ENCODE assay signal across 14 cellular contexts in the genomic region with DNA sequence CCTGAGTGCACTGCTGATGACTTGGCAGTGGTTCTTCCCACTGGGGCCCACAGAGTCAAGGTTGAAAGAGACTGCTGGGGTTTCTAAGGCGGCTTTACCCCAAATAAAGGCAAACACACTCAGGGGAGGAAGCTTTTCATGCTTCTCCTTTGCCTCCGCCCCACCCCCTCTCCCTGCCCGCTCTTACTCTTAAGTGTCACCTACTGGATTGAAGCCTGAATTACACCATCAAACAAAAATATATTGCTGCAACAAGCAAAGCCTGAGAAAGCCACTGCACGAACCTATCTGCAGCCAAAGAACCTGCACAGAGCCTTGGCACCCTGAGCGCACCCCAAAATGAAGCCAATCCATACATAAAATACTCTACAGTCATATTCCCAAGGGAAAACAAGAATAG.
DNase-seq lines count a peak whose midpoint lies in the region; ATAC-seq, FAIRE-seq and TF ChIP-seq lines count a peak whose summit lies in the region.
"Had no signal": no experiment of that assay in that cellular context is flagged by ENCODE, and none has a peak within 500 bp of the region (broad histone marks: within the 10 kb centered on the region; RNA-seq: fewer than 3 reads in every experiment).

No MANE protein-coding gene starts in this region.

- H3K27ac Mint-ChIP-seq in activated CD8-positive, alpha-beta T cell treated with anti-CD3 and anti-CD28 coated beads for 36 hours: no peak overlapping the region
- H3K27ac Mint-ChIP-seq in activated CD8-positive, alpha-beta T cell treated with anti-CD3 and anti-CD28 coated beads, Interleukin-2, amount 10 ng/mL, durations not matched to agents 7 days and 5 days: no peak overlapping the region
- H3K27ac Mint-ChIP-seq in chondrocyte (ENCODE audit: unreplicated experiment): no peak overlapping the region
- no peak overlapping the region for H3K27ac Mint-ChIP-seq in type B pancreatic cell
- H3K27ac Mint-ChIP-seq: natural killer cell; stimulated activated naive CD8-positive, alpha-beta T cell treated with anti-CD3 and anti-CD28 coated beads, Interleukin-15, Interleukin-2, amounts not matched to agents 100 ng/mL and 50 ng/mL, for 24 hours; T-helper 2 cell treated with Interferon-gamma antibody and Interleukin-4, amounts not matched to agents 5 μg/mL and 100 μg/mL, for 36 hours had no signal

- no peaks in the 10 kb centered on the region for H3K36me3 ChIP-seq in pancreas
- H3K36me3 ChIP-seq: colonic mucosa had no signal

- 58 to 61% methylated on average over 5 of the region's 5 CpGs for WGBS in pancreas, 2 donors

- H3K27me3 ChIP-seq in pancreas: no peaks in the 10 kb centered on the region
- H3K27me3 ChIP-seq: colonic mucosa had no signal

- CTCF ChIA-PET in activated CD8-positive, alpha-beta T cell treated with anti-CD3 and anti-CD28 coated beads for 36 hours (lab: Charles Lee): no interaction called here
- CTCF ChIA-PET in activated CD8-positive, alpha-beta T cell treated with anti-CD3 and anti-CD28 coated beads, Interleukin-2, amount 10 ng/mL, durations not matched to agents 7 days and 5 days (lab: Charles Lee): no interaction called here

- H3K27me3 Mint-ChIP-seq in activated CD8-positive, alpha-beta T cell treated with anti-CD3 and anti-CD28 coated beads for 36 hours: peaks cover 3% of the 10 kb centered on the region
- H3K27me3 Mint-ChIP-seq in activated CD8-positive, alpha-beta T cell treated with anti-CD3 and anti-CD28 coated beads, Interleukin-2, amount 10 ng/mL, durations not matched to agents 7 days and 5 days (ENCODE audit: low read depth): peaks cover 5% of the 10 kb centered on the region
- peaks cover 22% of the 10 kb centered on the region for H3K27me3 Mint-ChIP-seq in chondrocyte (ENCODE audit: low read depth)
- no peaks in the 10 kb centered on the region for H3K27me3 Mint-ChIP-seq in type B pancreatic cell

- peaks cover 8% of the 10 kb centered on the region for H3K9me3 Mint-ChIP-seq in activated CD8-positive, alpha-beta T cell treated with anti-CD3 and anti-CD28 coated beads for 36 hours
- H3K9me3 Mint-ChIP-seq in activated CD8-positive, alpha-beta T cell treated with anti-CD3 and anti-CD28 coated beads, Interleukin-2, amount 10 ng/mL, durations not matched to agents 7 days and 5 days (ENCODE audit: insufficient read depth): peaks cover 10% of the 10 kb centered on the region
- H3K9me3 Mint-ChIP-seq in chondrocyte (ENCODE audit: low read depth): peaks cover 36% of the 10 kb centered on the region
- H3K9me3 Mint-ChIP-seq in type B pancreatic cell: peaks cover 18% of the 10 kb centered on the region
- H3K9me3 Mint-ChIP-seq: stimulated activated naive CD8-positive, alpha-beta T cell treated with anti-CD3 and anti-CD28 coated beads, Interleukin-15, Interleukin-2, amounts not matched to agents 100 ng/mL and 50 ng/mL, for 24 hours; T-helper 2 cell treated with Interferon-gamma antibody and Interleukin-4, amounts not matched to agents 5 μg/mL and 100 μg/mL, for 36 hours had no signal

- FAIRE-seq in pancreas (lab: Jason Lieb, UNC): no peak

- POLR2A ChIA-PET in activated CD8-positive, alpha-beta T cell treated with anti-CD3 and anti-CD28 coated beads for 36 hours (lab: Charles Lee): no interaction called here
- POLR2A ChIA-PET in activated CD8-positive, alpha-beta T cell treated with anti-CD3 and anti-CD28 coated beads, Interleukin-2, amount 10 ng/mL, durations not matched to agents 7 days and 5 days (lab: Charles Lee): no interaction called here

- intact Hi-C loops in activated CD8-positive, alpha-beta T cell treated with anti-CD3 and anti-CD28 coated beads for 36 hours (cut with micrococcal nuclease): no loop called here
- intact Hi-C loops in pancreas (cut with DNase I): no loop called here

- no peaks in the 10 kb centered on the region for H3K36me3 Mint-ChIP-seq in activated CD8-positive, alpha-beta T cell treated with anti-CD3 and anti-CD28 coated beads for 36 hours (ENCODE audit: low read depth)
- no peaks in the 10 kb centered on the region for H3K36me3 Mint-ChIP-seq in activated CD8-positive, alpha-beta T cell treated with anti-CD3 and anti-CD28 coated beads, Interleukin-2, amount 10 ng/mL, durations not matched to agents 7 days and 5 days (ENCODE audit: low read depth)
- H3K36me3 Mint-ChIP-seq in chondrocyte (ENCODE audit: low read depth): peaks cover 1% of the 10 kb centered on the region
- no peaks in the 10 kb centered on the region for H3K36me3 Mint-ChIP-seq in type B pancreatic cell

- H3K9me3 ChIP-seq in pancreas: no peaks in the 10 kb centered on the region
- H3K9me3 ChIP-seq: colonic mucosa had no signal

- H3K4me1 Mint-ChIP-seq in activated CD8-positive, alpha-beta T cell treated with anti-CD3 and anti-CD28 coated beads for 36 hours (ENCODE audit: low read depth): no peaks in the 10 kb centered on the region
- H3K4me1 Mint-ChIP-seq in activated CD8-positive, alpha-beta T cell treated with anti-CD3 and anti-CD28 coated beads, Interleukin-2, amount 10 ng/mL, durations not matched to agents 7 days and 5 days (ENCODE audit: low read depth): no peaks in the 10 kb centered on the region
- H3K4me1 Mint-ChIP-seq in chondrocyte (ENCODE audit: low read depth) (no peaks in the 10 kb centered on the region), type B pancreatic cell (ENCODE audit: unreplicated experiment) (no peaks in the 10 kb centered on the region)
- H3K4me1 Mint-ChIP-seq: natural killer cell had no signal

- peak; percentile 1 for DNase-seq in activated CD8-positive, alpha-beta T cell treated with anti-CD3 and anti-CD28 coated beads for 36 hours
- DNase-seq in activated CD8-positive, alpha-beta T cell treated with anti-CD3 and anti-CD28 coated beads, Interleukin-2, amount 10 ng/mL, durations not matched to agents 7 days and 5 days: no peak
- DNase-seq in LHCN-M2 (ENCODE audit: low read depth) (peak; percentile 13), chondrocyte (ENCODE audit: low spot score) (no peak), type B pancreatic cell (ENCODE audit: extremely low spot score, unreplicated experiment) (no peak), HPDE6-E6E7 (ENCODE audit: extremely low spot score) (no peak), pancreas (no peak)
- DNase-seq: colonic mucosa, GOT3, natural killer cell, NCI-H345 had no signal

- no peaks in the 10 kb centered on the region for H3K4me1 ChIP-seq in pancreas
- H3K4me1 ChIP-seq: colonic mucosa had no signal

- ATAC-seq in activated CD8-positive, alpha-beta T cell treated with anti-CD3 and anti-CD28 coated beads for 36 hours: no peak
- ATAC-seq in activated CD8-positive, alpha-beta T cell treated with anti-CD3 and anti-CD28 coated beads, Interleukin-2, amount 10 ng/mL, durations not matched to agents 7 days and 5 days: no peak
- ATAC-seq in pancreas (no peak), HG02588 (IDR thresholded peaks at IDR 0.05; ENCODE audit: unreplicated experiment) (no peak)
- ATAC-seq: natural killer cell had no signal

- no peak overlapping the region for H3K4me3 ChIP-seq in pancreas
- H3K4me3 ChIP-seq: colonic mucosa had no signal

- H3K27ac ChIP-seq in pancreas: no peak overlapping the region
- H3K27ac ChIP-seq: colonic mucosa had no signal

- TF ChIP-seq CTCF in activated CD8-positive, alpha-beta T cell treated with anti-CD3 and anti-CD28 coated beads for 36 hours (IDR thresholded peaks at IDR 0.05): no peak
- peak; percentile 25 for TF ChIP-seq CTCF in chondrocyte (IDR thresholded peaks at IDR 0.05)
- TF ChIP-seq CTCF in type B pancreatic cell (conservative IDR thresholded peaks at IDR 0.05): peak; percentile 27
- no peak for TF ChIP-seq CTCF in pancreas (IDR thresholded peaks at IDR 0.05)

- no peak overlapping the region for H3K4me3 Mint-ChIP-seq in activated CD8-positive, alpha-beta T cell treated with anti-CD3 and anti-CD28 coated beads for 36 hours
- H3K4me3 Mint-ChIP-seq in activated CD8-positive, alpha-beta T cell treated with anti-CD3 and anti-CD28 coated beads, Interleukin-2, amount 10 ng/mL, durations not matched to agents 7 days and 5 days: no peak overlapping the region
- no peak overlapping the region for H3K4me3 Mint-ChIP-seq in chondrocyte (ENCODE audit: unreplicated experiment)
- no peak overlapping the region for H3K4me3 Mint-ChIP-seq in type B pancreatic cell
- H3K4me3 Mint-ChIP-seq: natural killer cell; stimulated activated naive CD8-positive, alpha-beta T cell treated with anti-CD3 and anti-CD28 coated beads, Interleukin-15, Interleukin-2, amounts not matched to agents 100 ng/mL and 50 ng/mL, for 24 hours; T-helper 2 cell treated with Interferon-gamma antibody and Interleukin-4, amounts not matched to agents 5 μg/mL and 100 μg/mL, for 36 hours had no signal

Comparison
In these comparisons a context has a peak if more than half of its experiments do, and no peak if none do; other contexts are left out.
1. DNase-seq: peak in activated CD8-positive, alpha-beta T cell treated with anti-CD3 and anti-CD28 coated beads for 36 hours (single experiment) and LHCN-M2 (single experiment); none in activated CD8-positive, alpha-beta T cell treated with anti-CD3 and anti-CD28 coated beads, Interleukin-2, amount 10 ng/mL, durations not matched to agents 7 days and 5 days (single experiment), chondrocyte (single experiment), type B pancreatic cell (single experiment), HPDE6-E6E7 (single experiment) and pancreas (0 of 6).
2. CTCF ChIP-seq: peak in chondrocyte (single experiment) and type B pancreatic cell (single experiment); none in activated CD8-positive, alpha-beta T cell treated with anti-CD3 and anti-CD28 coated beads for 36 hours (single experiment) and pancreas (0 of 4).